Comparison of ENCODE assay signal across 1 cellular context in genomic region chr17:45852535-45853297, GRCh38.
TF ChIP-seq lines count a peak whose summit lies in the region.

No MANE protein-coding gene starts in this region.

TF ChIP-seq in HEK293, 187 proteins besides CTCF, POLR2A, EP300 and RAD21 (continued from another document):
- TF ChIP-seq GLIS1 (tag by site-specific recombination; IDR thresholded peaks at IDR 0.05) (0 out of 2 replicates have a peak, but pooled peaks have one; percentile 11), ZNF585B (tag by site-specific recombination; IDR thresholded peaks at IDR 0.05) (no peak), ZBTB44 (tag by site-specific recombination; IDR thresholded peaks at IDR 0.05) (peak; percentile 44; the same call in 1 of the 2 replicates), ZNF776 (tag by site-specific recombination; IDR thresholded peaks at IDR 0.05; ENCODE audit: borderline replicate concordance) (no peak), PRDM1 (tag by site-specific recombination; IDR thresholded peaks at IDR 0.05) (no peak), ZNF660 (tag by site-specific recombination; IDR thresholded peaks at IDR 0.05) (0 out of 2 replicates have a peak, but pooled peaks have one; percentile 30), ZFHX2 (tag by site-specific recombination; conservative IDR thresholded peaks at IDR 0.05) (peak; percentile 90), ZNF600 (tag by site-specific recombination; IDR thresholded peaks at IDR 0.05) (0 out of 2 replicates have a peak, but pooled peaks have one; percentile 20), ZNF24 (tag by site-specific recombination; IDR thresholded peaks at IDR 0.05) (no peak), ZNF221 (tag by site-specific recombination; IDR thresholded peaks at IDR 0.05; ENCODE audit: borderline replicate concordance) (no peak), ZNF354C (tag by site-specific recombination; IDR thresholded peaks at IDR 0.05; ENCODE audit: borderline replicate concordance, low read depth) (no peak), GLIS2 (tag by site-specific recombination; IDR thresholded peaks at IDR 0.05) (peak; percentile 52; the same call in 1 of the 2 replicates), ZNF133 (tag by site-specific recombination; IDR thresholded peaks at IDR 0.05) (no peak)
